1 cellular context compared by ENCODE assay signal in genomic region chr15:60399246-60399915, GRCh38.
TF ChIP-seq lines count a peak whose summit lies in the region.

No MANE protein-coding gene starts in this region.

TF ChIP-seq in HCT116, 20 proteins besides CTCF, POLR2A, EP300 and RAD21 (continued from another document):
- TF ChIP-seq ATF3 (IDR thresholded peaks at IDR 0.05) (no peak), ZNF274 (IDR thresholded peaks at IDR 0.05; ENCODE audit: low read depth, low read length) (no peak), SIN3A (IDR thresholded peaks at IDR 0.05; ENCODE audit: low read depth) (no peak), FOSL1 (IDR thresholded peaks at IDR 0.05; ENCODE audit: low read depth) (no peak), CEBPB (IDR thresholded peaks at IDR 0.05; ENCODE audit: low read depth) (no peak), CBX3 (IDR thresholded peaks at IDR 0.05; ENCODE audit: low read depth) (no peak), ELF1 (IDR thresholded peaks at IDR 0.05; ENCODE audit: borderline replicate concordance, low read depth) (no peak)
